Comparison of ENCODE assay signal across 18 cellular contexts in genomic region chr10:124536496-124537050, GRCh38.
A peak's percentile ranks its signal among the peaks of the same experiment; 100 is the strongest.
DNase-seq lines count a peak whose midpoint lies in the region; ATAC-seq, FAIRE-seq and TF ChIP-seq lines count a peak whose summit lies in the region.
"Had no signal": no experiment of that assay in that cellular context is flagged by ENCODE, and none has a peak within 500 bp of the region (broad histone marks: within the 10 kb centered on the region; RNA-seq: fewer than 3 reads in every experiment).

No MANE protein-coding gene starts in this region.

- peaks cover 31 to 38% (median 37%) of the 10 kb centered on the region in 3 donors for H3K4me1 Mint-ChIP-seq in IgD-negative memory B cell
- peaks cover 61 to 95% (median 89%) of the 10 kb centered on the region in 3 donors for H3K4me1 Mint-ChIP-seq in naive B cell

- peak overlapping the region; percentile 87 to 97 (median 89) for H3K27ac Mint-ChIP-seq in IgD-negative memory B cell
- H3K27ac Mint-ChIP-seq in naive B cell = peak overlapping the region; percentile 93 to 98 (median 95)
- H3K27ac Mint-ChIP-seq: activated naive CD4-positive, alpha-beta T cell treated with anti-CD3 and anti-CD28 coated beads, Interleukin-2, amount 50 U/mL, for 72 hours; activated T-cell treated with anti-CD3 and anti-CD28 coated beads, Interleukin-2, amount 50 U/mL, for 24 hours had no signal

- intact Hi-C loops in pancreas (cut with DNase I) = loop anchor here in 2 of 3 donors (5.0 to 10.0 kb wide), 2 partner anchors 206 to 288 kb away; partner anchors contain the start of gene FAM53B (in 1 of the 2)

- H3K9me3 ChIP-seq in BE2C (no peaks in the 10 kb centered on the region), pancreas (no peaks in the 10 kb centered on the region)

- WGBS in pancreas, 2 donors = 79 to 86% methylated on average over 5 of the region's 5 CpGs

- no peaks in the 10 kb centered on the region for H3K4me1 ChIP-seq in BE2C
- no peaks in the 10 kb centered on the region for H3K4me1 ChIP-seq in pancreas

- no peak for FAIRE-seq in pancreas (lab: Jason Lieb, UNC)
- FAIRE-seq: H54, TTC549 had no signal

- H3K36me3 Mint-ChIP-seq in IgD-negative memory B cell (no peaks in the 10 kb centered on the region), naive B cell (no peaks in the 10 kb centered on the region)
- H3K36me3 Mint-ChIP-seq: activated naive CD4-positive, alpha-beta T cell treated with anti-CD3 and anti-CD28 coated beads, Interleukin-2, amount 50 U/mL, for 72 hours; brain had no signal

- no peaks in the 10 kb centered on the region for H3K36me3 ChIP-seq in BE2C
- H3K36me3 ChIP-seq in pancreas = no peaks in the 10 kb centered on the region

- TF ChIP-seq CTCF in BE2C (IDR thresholded peaks at IDR 0.05; ENCODE audit: low read depth, low read length) (peak; percentile 14; the same call in 1 of the 2 replicates), pancreas (IDR thresholded peaks at IDR 0.05) (no peak)

- H3K4me3 Mint-ChIP-seq in IgD-negative memory B cell (peak overlapping the region in 2 of 4 donors; percentile 40 to 49), naive B cell (peak overlapping the region in 5 of 8 donors; percentile 8 to 75 (median 56))
- H3K4me3 Mint-ChIP-seq: activated T-cell treated with anti-CD3 and anti-CD28 coated beads, Interleukin-2, amount 50 U/mL, for 24 hours; brain had no signal

- DNase-seq in BE2C (no peak), caudate nucleus (lab: John Stamatoyannopoulos, UW) (no peak), naive B cell (no peak), pancreas (no peak), pons (ENCODE audit: low spot score) (no peak), HT-29 (ENCODE audit: low spot score) (no peak), NCI-H187 treated with DMSO at 0.1 percent for 48 hours (lab: John Stamatoyannopoulos, UW) (no peak)
- DNase-seq: activated CD4-positive, alpha-beta T cell treated with anti-CD3 and anti-CD28 coated beads, Interleukin-2, amount 50 U/mL, for 4 hours; activated T-cell treated with anti-CD3 and anti-CD28 coated beads, Interleukin-2, amount 50 U/mL, for 24 hours; dermis blood vessel endothelial cell; GDM1; mammary epithelial cell; NCI-H1105 had no signal

- no peaks in the 10 kb centered on the region for H3K27me3 ChIP-seq in BE2C
- H3K27me3 ChIP-seq in pancreas = no peaks in the 10 kb centered on the region

- ATAC-seq in naive B cell (ENCODE audit: low read depth in 2 of 2) (no peak), pancreas (no peak)
- ATAC-seq: activated naive CD4-positive, alpha-beta T cell treated with anti-CD3 and anti-CD28 coated beads, Interleukin-2, amount 50 U/mL, for 72 hours had no signal

- H3K27me3 Mint-ChIP-seq in IgD-negative memory B cell (no peaks in the 10 kb centered on the region), naive B cell (no peaks in the 10 kb centered on the region)
- H3K27me3 Mint-ChIP-seq: activated T-cell treated with anti-CD3 and anti-CD28 coated beads, Interleukin-2, amount 50 U/mL, for 24 hours; brain had no signal

- H3K9me3 Mint-ChIP-seq in IgD-negative memory B cell (no peaks in the 10 kb centered on the region), naive B cell (peaks cover 0 to 1% (median 0%) of the 10 kb centered on the region in 7 donors)
- H3K9me3 Mint-ChIP-seq: activated naive CD4-positive, alpha-beta T cell treated with anti-CD3 and anti-CD28 coated beads, Interleukin-2, amount 50 U/mL, for 72 hours; activated T-cell treated with anti-CD3 and anti-CD28 coated beads, Interleukin-2, amount 50 U/mL, for 24 hours; brain had no signal

- no peak overlapping the region for H3K4me3 ChIP-seq in BE2C (ENCODE audit: low read depth, low read length)
- no peak overlapping the region for H3K4me3 ChIP-seq in pancreas

- peak overlapping the region; percentile 26 for H3K27ac ChIP-seq in caudate nucleus (ENCODE audit: low read depth, low read length)
- H3K27ac ChIP-seq in pancreas = no peak overlapping the region
